ENCODE assay signal across 11 cellular contexts in genomic region chr12:46963977-46964376, GRCh38.
DNase-seq lines count a peak whose midpoint lies in the region; ATAC-seq and TF ChIP-seq lines count a peak whose summit lies in the region.
"Had no signal": no experiment of that assay in that cellular context is flagged by ENCODE, and none has a peak within 500 bp of the region (broad histone marks: within the 10 kb centered on the region; RNA-seq: fewer than 3 reads in every experiment).

No MANE protein-coding gene starts in this region.

- no peaks in the 10 kb centered on the region for H4K20me1 ChIP-seq in PC-3 (ENCODE audit: low read length)

- DNase-seq in AG08395 (ENCODE audit: low spot score) = peak; percentile 59
- DNase-seq in PC-3 = peak; percentile 59
- peak; percentile 85 for DNase-seq in fibroblast of gingiva (ENCODE audit: low read depth)
- DNase-seq in myocyte (ENCODE audit: low read depth) = peak; percentile 92
- DNase-seq in NCI-H146 (lab: John Stamatoyannopoulos, UW) = no peak
- DNase-seq in stimulated activated naive CD4-positive, alpha-beta T cell treated with Interleukin-2 at 50 U/mL for 16 hours (lab: John Stamatoyannopoulos, UW) = no peak
- DNase-seq in NCI-H1092 (lab: John Stamatoyannopoulos, UW) = no peak
- DNase-seq: NCI-H2081 treated with DMSO at 0.1 percent for 48 hours; stimulated activated CD4-positive, alpha-beta T cell treated with anti-CD3 and anti-CD28 coated beads, Interleukin-2, amount 100 ng/mL, for 24 hours; SW 1271 had no signal

- no peaks in the 10 kb centered on the region for H3K79me2 ChIP-seq in PC-3 (ENCODE audit: low read length)

- no peak overlapping the region; the same call in 1 of the 2 replicates for H3K4me2 ChIP-seq in PC-3 (ENCODE audit: low read length)

- peaks cover 25% of the 10 kb centered on the region for H3K4me1 ChIP-seq in PC-3 (ENCODE audit: insufficient read depth, low read length)

- BruUV-seq in PC-3 (replicated peaks; lab: Mats Ljungman, UMichigan) = no TSS peak

- no peak overlapping the region for H2AFZ ChIP-seq in PC-3 (ENCODE audit: low read length)

- no peak overlapping the region for H3K4me3 ChIP-seq in PC-3 (ENCODE audit: low read length)

- no peaks in the 10 kb centered on the region for H3K27me3 ChIP-seq in PC-3 (ENCODE audit: low read length)

- no peaks in the 10 kb centered on the region for H3K9me2 ChIP-seq in PC-3 (replicated peaks; ENCODE audit: low read length)

- peaks cover 3% of the 10 kb centered on the region for H3F3A ChIP-seq in PC-3 (ENCODE audit: low read length, unreplicated experiment)

- no peaks in the 10 kb centered on the region for H3K9me3 ChIP-seq in PC-3 (ENCODE audit: low read length)

- POLR2A ChIA-PET in PC-3 (lab: Charles Lee; ENCODE audit: unreplicated experiment) = no interaction called here

- H3K36me3 ChIP-seq in PC-3 (ENCODE audit: low read depth, low read length) = no peaks in the 10 kb centered on the region

- no peak overlapping the region for H3K27ac ChIP-seq in PC-3 (ENCODE audit: low read length)

- H3K9ac ChIP-seq in PC-3 (ENCODE audit: low read length) = no peak overlapping the region

- ATAC-seq in PC-3 = no peak
- ATAC-seq in GM19351 (IDR thresholded peaks at IDR 0.05; ENCODE audit: unreplicated experiment) = no peak

- intact Hi-C loops in PC-3 (cut with micrococcal nuclease) = no loop called here

- no peak for TF ChIP-seq CTCF in PC-3 (conservative IDR thresholded peaks at IDR 0.05; ENCODE audit: low read depth, low read length)

- CTCF ChIA-PET in PC-3 (lab: Charles Lee) = no interaction called here

Comparison
In these comparisons a context has a peak if more than half of its experiments do, and no peak if none do; other contexts are left out.
1. DNase-seq: peak in AG08395 (single experiment), PC-3 (single experiment), fibroblast of gingiva (single experiment) and myocyte (single experiment); none in NCI-H146 (single experiment), stimulated activated naive CD4-positive, alpha-beta T cell treated with Interleukin-2 at 50 U/mL for 16 hours (single experiment) and NCI-H1092 (single experiment).